In genomic region chr20:10669843-10670446, GRCh38 we compare ENCODE assay signal across 11 cellular contexts. TPM values are rescaled to one million over a fixed set of nuclear protein-coding genes. Genes with fewer than 3 reads are reported as not detected.
DNase-seq lines count a peak whose midpoint lies in the region; ATAC-seq, FAIRE-seq and TF ChIP-seq lines count a peak whose summit lies in the region.
"Had no signal": no experiment of that assay in that cellular context is flagged by ENCODE, and none has a peak within 500 bp of the region (broad histone marks: within the 10 kb centered on the region; RNA-seq: fewer than 3 reads in every experiment).

No MANE protein-coding gene starts in this region.

- H3K23ac ChIP-seq in H1 (ENCODE audit: insufficient read length), result no peak overlapping the region

- no peak for TF ChIP-seq EP300 in HepG2 (IDR thresholded peaks at IDR 0.05; ENCODE audit: low read depth in 2 of 2, low read length in 2 of 2)
- TF ChIP-seq EP300 in HepG2 (CRISPR knock-in tag; IDR thresholded peaks at IDR 0.05; ENCODE audit: borderline replicate concordance), result no peak
- no peak for TF ChIP-seq EP300 in H1 (IDR thresholded peaks at IDR 0.05; ENCODE audit: borderline replicate concordance in 1 of 2, low read depth in 2 of 2, low read length in 2 of 2)

- no peak overlapping the region for H2BK12ac ChIP-seq in H1 (ENCODE audit: low read depth, low read length)

- ATAC-seq in HepG2, result no peak
- ATAC-seq in right lobe of liver, result no peak
- no peak for ATAC-seq in aorta (ENCODE audit: low FRiP score)
- no peak for ATAC-seq in stimulated activated naive CD8-positive, alpha-beta T cell treated with anti-CD3 and anti-CD28 coated beads, Interleukin-15, amount 100 ng/mL, for 72 hours
- ATAC-seq: activated CD4-positive, CD25-positive, alpha-beta regulatory T cell treated with anti-CD3 and anti-CD28 coated beads, Interleukin-2, amount 50 U/mL, for 24 hours had no signal

- H3K9me3 ChIP-seq in HepG2 (ENCODE audit: low read length) (no peaks in the 10 kb centered on the region), right lobe of liver (no peaks in the 10 kb centered on the region), H1 (ENCODE audit: insufficient read depth in 2 of 2, low read depth in 1 of 2, low read length in 1 of 2) (no peaks in the 10 kb centered on the region; a peak in 1 of 4 replicates), aorta (ENCODE audit: control insufficient read depth, low read length) (no peaks in the 10 kb centered on the region)
- H3K9me3 ChIP-seq: Peyer's patch had no signal

- 51% methylated on average over 6 of the region's 6 CpGs for WGBS in HepG2 (ENCODE audit: low lambda C conversion rate)
- WGBS in right lobe of liver (ENCODE audit: insufficient coverage, low coverage, low lambda C conversion rate, missing lambda C conversion rate), result 53% methylated on average over 6 of the region's 6 CpGs
- 75% methylated on average over 6 of the region's 6 CpGs; no CpG with 5 or more reads in 1 of the 2 experiments for WGBS in H1 (ENCODE audit: extremely low coverage in 1 of 2, insufficient coverage in 1 of 2, insufficient read length in 1 of 2, insufficient replicate concordance in 2 of 2, low coverage in 1 of 2, low lambda C conversion rate in 2 of 2, missing lambda C conversion rate in 1 of 2), 2 experiments
- 3 to 6% methylated on average over 6 of the region's 6 CpGs for WGBS in aorta, 2 donors

- H3K27ac ChIP-seq in HepG2 (ENCODE audit: extremely low read length, insufficient read depth, low read length) (peak overlapping the region; percentile 89), right lobe of liver (no peak overlapping the region), H1 (ENCODE audit: low read depth, low read length) (no peak overlapping the region), aorta (ENCODE audit: low read depth in 1 of 2, low read length in 2 of 2) (peak overlapping the region in 1 of 2 donors; percentile 47)

- H3K4me1 ChIP-seq in HepG2 (ENCODE audit: insufficient read depth, low read length) (peaks cover 68% of the 10 kb centered on the region), right lobe of liver (no peaks in the 10 kb centered on the region), H1 (replicated peaks in 1 of 4; ENCODE audit: control insufficient read depth in 3 of 4, insufficient read depth in 4 of 4, low read length in 3 of 4) (peaks cover 12 to 33% (median 23%) of the 10 kb centered on the region in 4 experiments), aorta (ENCODE audit: control insufficient read depth in 1 of 2, insufficient read depth in 2 of 2, low read length in 2 of 2) (peaks cover 0 to 2% of the 10 kb centered on the region in 2 donors)

- H3K4me3 ChIP-seq in HepG2 (replicated peaks in 1 of 3; ENCODE audit: insufficient read depth in 1 of 3, low read depth in 2 of 3, low read length in 3 of 3), result peak overlapping the region; percentile 85 to 94 (median 91); a peak in 5 of 6 replicates
- no peak overlapping the region for H3K4me3 ChIP-seq in right lobe of liver
- H3K4me3 ChIP-seq in H1 (ENCODE audit: extremely low read depth in 1 of 4, insufficient read depth in 2 of 4, low read depth in 3 of 4, low read length in 4 of 4), result peak overlapping the region in 1 of 4 experiments; percentile 81; a peak in 2 of 8 replicates
- H3K4me3 ChIP-seq in aorta (ENCODE audit: low read length in 2 of 2), result peak overlapping the region; percentile 87 to 97

- peaks cover 7% of the 10 kb centered on the region for H3K36me3 Mint-ChIP-seq in neural crest cell (ENCODE audit: low read depth)
- H3K36me3 Mint-ChIP-seq in activated naive CD4-positive, alpha-beta T cell treated with anti-CD3 and anti-CD28 coated beads for 36 hours (ENCODE audit: low read depth), result no peaks in the 10 kb centered on the region

- H3K79me1 ChIP-seq in H1 (ENCODE audit: low read depth, low read length), result peaks cover 4% of the 10 kb centered on the region

- H2BK5ac ChIP-seq in H1 (ENCODE audit: low read depth, low read length), result no peak overlapping the region

- POLR2A ChIA-PET in HepG2 (lab: Yijun Ruan, JAX) (interaction anchor here (1.3 to 5.0 kb wide), 4 partner anchors 10 to 117 kb away, joined by 5 to 43 read pairs (median 10); no protein-coding TSS in a partner anchor), H1 (lab: Charles Lee; ENCODE audit: partially characterized antibody) (interaction anchor here (1.2 kb wide), 1 partner anchor 110 kb away, joined by 3 read pairs; no protein-coding TSS in a partner anchor)

- peak overlapping the region; percentile 88 for H3K4me3 Mint-ChIP-seq in neural crest cell
- no peak overlapping the region for H3K4me3 Mint-ChIP-seq in stimulated activated naive CD8-positive, alpha-beta T cell treated with anti-CD3 and anti-CD28 coated beads, Interleukin-15, amount 100 ng/mL, for 72 hours
- H3K4me3 Mint-ChIP-seq in activated naive CD4-positive, alpha-beta T cell treated with anti-CD3 and anti-CD28 coated beads for 36 hours, result no peak overlapping the region

- no peak overlapping the region for H3K14ac ChIP-seq in H1 (ENCODE audit: insufficient read length)

- H4K8ac ChIP-seq in H1 (ENCODE audit: extremely low read depth, insufficient read depth, low read length), result no peak overlapping the region

- H3K9ac ChIP-seq in HepG2 (ENCODE audit: insufficient read depth, low read depth, low read length) (peak overlapping the region; percentile 95), H1 (replicated peaks in 1 of 4; ENCODE audit: extremely low read depth in 1 of 4, low read depth in 3 of 4, low read length in 3 of 4) (no peak overlapping the region)

- H3K27me3 ChIP-seq in HepG2 (ENCODE audit: control insufficient read depth in 1 of 2, insufficient read depth in 2 of 2, low read length in 2 of 2) (no peaks in the 10 kb centered on the region; a peak in 1 of 5 replicates), right lobe of liver (no peaks in the 10 kb centered on the region), H1 (replicated peaks in 1 of 4; ENCODE audit: control insufficient read depth in 3 of 4, extremely low read depth in 1 of 4, insufficient read depth in 3 of 4, low read length in 3 of 4) (no peaks in the 10 kb centered on the region; a peak in 1 of 7 replicates), aorta (ENCODE audit: control insufficient read depth in 1 of 2, insufficient read depth in 2 of 2, low read length in 1 of 2) (no peaks in the 10 kb centered on the region)
- H3K27me3 ChIP-seq: Peyer's patch had no signal

- peaks cover 43% of the 10 kb centered on the region for H4K20me1 ChIP-seq in HepG2 (ENCODE audit: insufficient read depth, low read length)
- peaks cover 0 to 9% of the 10 kb centered on the region in 2 experiments for H4K20me1 ChIP-seq in H1 (replicated peaks in 1 of 2; ENCODE audit: control insufficient read depth in 1 of 2, insufficient read depth in 2 of 2, low read length in 2 of 2)

- no peak overlapping the region for H2BK120ac ChIP-seq in H1 (replicated peaks; ENCODE audit: low read depth, low read length)

- H3K27me3 Mint-ChIP-seq in neural crest cell (ENCODE audit: low read depth), result no peaks in the 10 kb centered on the region
- peaks cover 74% of the 10 kb centered on the region for H3K27me3 Mint-ChIP-seq in stimulated activated naive CD8-positive, alpha-beta T cell treated with anti-CD3 and anti-CD28 coated beads, Interleukin-15, amount 100 ng/mL, for 72 hours
- peaks cover 39% of the 10 kb centered on the region for H3K27me3 Mint-ChIP-seq in activated naive CD4-positive, alpha-beta T cell treated with anti-CD3 and anti-CD28 coated beads for 36 hours (ENCODE audit: low read depth)

- H3K4me1 Mint-ChIP-seq in neural crest cell, result peaks cover 69% of the 10 kb centered on the region
- peaks cover 37% of the 10 kb centered on the region for H3K4me1 Mint-ChIP-seq in stimulated activated naive CD8-positive, alpha-beta T cell treated with anti-CD3 and anti-CD28 coated beads, Interleukin-15, amount 100 ng/mL, for 72 hours
- peaks cover 17% of the 10 kb centered on the region for H3K4me1 Mint-ChIP-seq in activated naive CD4-positive, alpha-beta T cell treated with anti-CD3 and anti-CD28 coated beads for 36 hours (ENCODE audit: low read depth)

- no peak overlapping the region for H2BK15ac ChIP-seq in H1 (ENCODE audit: low read length)

- peaks cover 88% of the 10 kb centered on the region for H3K79me2 ChIP-seq in HepG2 (ENCODE audit: insufficient read depth, low read length)
- peaks cover 13 to 77% of the 10 kb centered on the region in 2 experiments for H3K79me2 ChIP-seq in H1 (ENCODE audit: control insufficient read depth in 1 of 2, insufficient read depth in 2 of 2, low read length in 2 of 2)

- intact Hi-C loops in HepG2 (cut with micrococcal nuclease; ENCODE audit: unreplicated experiment) (loop anchor here (2.0 to 10.0 kb wide), 7 partner anchors 65 to 875 kb away; no protein-coding TSS in a partner anchor), right lobe of liver (cut with DNase I) (no loop called here), aorta (cut with DNase I) (loop anchor here (5.0 to 10.0 kb wide), 7 partner anchors 33 to 875 kb away; no protein-coding TSS in a partner anchor)
- intact Hi-C loops in activated naive CD4-positive, alpha-beta T cell treated with anti-CD3 and anti-CD28 coated beads for 36 hours (cut with micrococcal nuclease), result loop anchor here (5.0 to 10.0 kb wide), 6 partner anchors 168 to 1222 kb away; partner anchors contain the start of gene ANKEF1

- H3K23me2 ChIP-seq in H1 (ENCODE audit: low read depth, low read length), result peaks cover 16% of the 10 kb centered on the region

- no peak overlapping the region for H4K5ac ChIP-seq in H1 (ENCODE audit: insufficient read length, low read depth, low read length)

- TF ChIP-seq POLR2A in HepG2 (IDR thresholded peaks at IDR 0.05; ENCODE audit: insufficient read depth in 1 of 2, low read depth in 2 of 2, low read length in 2 of 2) (no peak), right lobe of liver (IDR thresholded peaks at IDR 0.05) (no peak), H1 (IDR thresholded peaks at IDR 0.05; ENCODE audit: control extremely low read depth in 1 of 2, low read depth in 2 of 2, low read length in 2 of 2) (no peak), GM12891 (IDR thresholded peaks at IDR 0.05; ENCODE audit: low read depth, low read length) (no peak)

- H3K4ac ChIP-seq in H1 (replicated peaks; ENCODE audit: insufficient read length, low read depth, low read length), result no peak overlapping the region

- in situ Hi-C loops in HepG2 (cut with HindIII; ENCODE audit: extremely low pct_ligation_motif_present, low pct_unique_long_range_greater_than_20kb), result loop anchor here (5.0 kb wide), 3 partner anchors 537 to 872 kb away; no protein-coding TSS in a partner anchor

- TF ChIP-seq CTCF in HepG2 (CRISPR knock-in tag; IDR thresholded peaks at IDR 0.05) (no peak), right lobe of liver (IDR thresholded peaks at IDR 0.05) (no peak), H1 (IDR thresholded peaks at IDR 0.05; ENCODE audit: control extremely low read depth in 1 of 3, insufficient read depth in 1 of 3, low read depth in 1 of 3, low read length in 3 of 3) (no peak), neural crest cell (conservative IDR thresholded peaks at IDR 0.05) (no peak)

- FAIRE-seq in HepG2 (lab: Jason Lieb, UNC) (no peak), H1 (lab: Jason Lieb, UNC) (no peak), GM12891 (lab: Jason Lieb, UNC) (no peak)

- CTCF ChIA-PET in HepG2 (lab: Yijun Ruan, JAX; ENCODE audit: low intra/inter-chr PET ratio, low total read pairs), result no interaction called here
- CTCF ChIA-PET in H1 (lab: Charles Lee; ENCODE audit: partially characterized antibody), result interaction anchor here (0.7 to 3.3 kb wide), 3 partner anchors 10 to 20 kb away, joined by 3 to 14 read pairs (median 13); no protein-coding TSS in a partner anchor
- CTCF ChIA-PET in activated naive CD4-positive, alpha-beta T cell treated with anti-CD3 and anti-CD28 coated beads for 36 hours (lab: Charles Lee), result no interaction called here

- peak overlapping the region; percentile 96 for H3K4me2 ChIP-seq in HepG2 (ENCODE audit: low read depth, low read length)
- H3K4me2 ChIP-seq in H1 (ENCODE audit: insufficient read depth in 1 of 2, low read depth in 2 of 2, low read length in 2 of 2), result peak overlapping the region; percentile 64 to 82; a peak in 3 of 4 replicates

- no peak overlapping the region for H3K56ac ChIP-seq in H1 (replicated peaks; ENCODE audit: insufficient read length, low read depth, low read length)

- no TSS peak for BruUV-seq in HepG2 (replicated peaks; lab: Mats Ljungman, UMichigan)

- no peak for TF ChIP-seq RAD21 in HepG2 (CRISPR knock-in tag; IDR thresholded peaks at IDR 0.05)
- no peak for TF ChIP-seq RAD21 in H1 (IDR thresholded peaks at IDR 0.05 in 1 of 2, conservative IDR thresholded peaks at IDR 0.05 in 1 of 2; ENCODE audit: low read depth in 2 of 2, low read length in 2 of 2)

- no peak overlapping the region for H4K91ac ChIP-seq in H1 (replicated peaks; ENCODE audit: insufficient read length, low read length)

- H2AFZ ChIP-seq in HepG2 (ENCODE audit: low read length) (no peak overlapping the region), H1 (ENCODE audit: low read length) (no peak overlapping the region)

- no peak overlapping the region for H2BK20ac ChIP-seq in H1 (ENCODE audit: low read length)

- DNase-seq in HepG2 (ENCODE audit: low spot score), result no peak
- no peak for DNase-seq in right lobe of liver
- DNase-seq in H1 (ENCODE audit: low read depth in 1 of 2, low spot score in 2 of 2), result no peak
- no peak for DNase-seq in neural crest cell (ENCODE audit: low read depth, low spot score)
- no peak for DNase-seq in aorta
- DNase-seq in stimulated activated naive CD8-positive, alpha-beta T cell treated with anti-CD3 and anti-CD28 coated beads, Interleukin-15, amount 100 ng/mL, for 72 hours, result no peak
- no peak for DNase-seq in activated naive CD4-positive, alpha-beta T cell treated with anti-CD3 and anti-CD28 coated beads for 36 hours
- no peak for DNase-seq in GM12891 (ENCODE audit: insufficient read length, low spot score)
- DNase-seq: NCI-H1105, Peyer's patch had no signal

- H3K36me3 ChIP-seq in HepG2 (replicated peaks in 1 of 2; ENCODE audit: control insufficient read depth in 1 of 2, insufficient read depth in 2 of 2, low read length in 2 of 2) (peaks cover 20 to 32% of the 10 kb centered on the region in 2 experiments), right lobe of liver (no peaks in the 10 kb centered on the region), H1 (ENCODE audit: control insufficient read depth in 2 of 4, insufficient read depth in 4 of 4, low read length in 3 of 4) (peaks cover 0 to 24% (median 5%) of the 10 kb centered on the region in 4 experiments; a peak in 3 of 8 replicates), aorta (ENCODE audit: control insufficient read depth in 1 of 2, insufficient read depth in 2 of 2, low read length in 1 of 2) (no peaks in the 10 kb centered on the region)

- H3K27ac Mint-ChIP-seq in neural crest cell (ENCODE audit: unreplicated experiment), result no peak overlapping the region
- no peak overlapping the region for H3K27ac Mint-ChIP-seq in stimulated activated naive CD8-positive, alpha-beta T cell treated with anti-CD3 and anti-CD28 coated beads, Interleukin-15, amount 100 ng/mL, for 72 hours
- no peak overlapping the region for H3K27ac Mint-ChIP-seq in activated naive CD4-positive, alpha-beta T cell treated with anti-CD3 and anti-CD28 coated beads for 36 hours

- H3K18ac ChIP-seq in H1 (ENCODE audit: extremely low read depth, low read length), result no peak overlapping the region

- no peak overlapping the region for H2AK5ac ChIP-seq in H1 (ENCODE audit: low read depth, low read length)

- H3K9me3 Mint-ChIP-seq in neural crest cell, result no peaks in the 10 kb centered on the region
- H3K9me3 Mint-ChIP-seq in stimulated activated naive CD8-positive, alpha-beta T cell treated with anti-CD3 and anti-CD28 coated beads, Interleukin-15, amount 100 ng/mL, for 72 hours, result no peaks in the 10 kb centered on the region
- H3K9me3 Mint-ChIP-seq in activated naive CD4-positive, alpha-beta T cell treated with anti-CD3 and anti-CD28 coated beads for 36 hours, result no peaks in the 10 kb centered on the region

RNA-seq across cellular contexts. Expression of gene JAG1, which starts 3.9 kb away (rescaled TPM):
- total RNA-seq in HepG2 (2016; rRNA removed; fragmentation: Illumina TruSeq; extraction: Trizol) (18.1 and 56.3 TPM in 2 replicates), right lobe of liver (1 to 10 TPM; 3.1 to 8.5 (median 6.7) TPM), neural crest cell (67.7 and 70.3 TPM in 2 replicates), aorta (100 to 1,000 TPM; 133 to 226 TPM)
- 30.6 and 34.3 TPM in 2 replicates for total RNA-seq in HepG2 (2016; cell fraction: cytosol; rRNA removed; fragmentation: Illumina TruSeq; extraction: Trizol; ENCODE audit: low read depth)
- 15.5 and 55.3 TPM in 2 replicates for total RNA-seq in HepG2 (2016; cell fraction: insoluble cytoplasmic fraction; rRNA removed; fragmentation: Illumina TruSeq; extraction: Trizol)
- total RNA-seq in HepG2 (2016; cell fraction: membrane; rRNA removed; fragmentation: Illumina TruSeq; extraction: Trizol), result 13.4 and 15.1 TPM in 2 replicates
- 102 and 121 TPM in 2 replicates for total RNA-seq in HepG2 (2016; cell fraction: nucleus; rRNA removed; fragmentation: Illumina TruSeq; extraction: Trizol)
- polyA plus RNA-seq in HepG2 (2011; rRNA removed) (43.0 and 47.1 TPM in 2 replicates), H1 (2011; rRNA removed) (13.5 and 19.7 TPM in 2 replicates), aorta (100 to 1,000 TPM in 1 of 2 donors, 10 to 100 TPM in 1; 22.4 to 166 TPM)
- 33.0 and 33.7 TPM in 2 replicates for polyA plus RNA-seq in HepG2 (2011; cell fraction: cytosol; rRNA removed)
- polyA plus RNA-seq in HepG2 (2011; cell fraction: nucleus; rRNA removed), result 120 and 155 TPM in 2 replicates
- polyA plus RNA-seq in HepG2 (2012), result 35.8 and 54.0 TPM in 2 replicates
- 0.86 and 1.3 TPM in 2 replicates for polyA plus RNA-seq in HepG2 (2016; cell fraction: cytosol; fragmentation: Illumina TruSeq; extraction: Trizol; ENCODE audit: low read depth)
- 9.4 and 10.2 TPM in 2 replicates for polyA plus RNA-seq in HepG2 (2016; cell fraction: insoluble cytoplasmic fraction; fragmentation: Illumina TruSeq; extraction: Trizol; ENCODE audit: low read depth)
- polyA plus RNA-seq in HepG2 (2016; cell fraction: membrane; fragmentation: Illumina TruSeq; extraction: Trizol; ENCODE audit: low read depth), result 2.2 and 3.0 TPM in 2 replicates
- polyA plus RNA-seq in HepG2 (2016; cell fraction: nucleus; fragmentation: Illumina TruSeq; extraction: Trizol; ENCODE audit: insufficient read depth, low read depth), result 112 and 122 TPM in 2 replicates
- 8.0 and 192 TPM in 2 replicates for polyA minus RNA-seq in HepG2 (2011; rRNA and poly(A)+ RNA removed; ENCODE audit: low replicate concordance)
- 103 and 108 TPM in 2 replicates for polyA minus RNA-seq in HepG2 (2011; cell fraction: cytosol; rRNA and poly(A)+ RNA removed)
- polyA minus RNA-seq in HepG2 (2011; cell fraction: nucleus; rRNA and poly(A)+ RNA removed), result 248 and 302 TPM in 2 replicates
- 27.3 and 29.1 TPM in 2 replicates for total RNA-seq in H1 (2021; fragmentation: NEBNext Ultra II Directional; extraction: Animal tissue kit (Norgen Biotek cat#: 25700))
- 18.4 TPM for polyA plus RNA-seq in H1 (2011; cell fraction: cytosol; rRNA removed)
- polyA plus RNA-seq in H1 (2011; cell fraction: nucleus; rRNA removed), result 65.7 TPM
- polyA plus RNA-seq in H1 (2012, experiment 1 of 2), result 19.6 to 22.8 TPM (median 21.2 TPM) in 4 replicates
- polyA plus RNA-seq in H1 (2012, experiment 2 of 2), result 6.3 TPM
- 18.1 TPM for polyA plus RNA-seq in H1 (2013, experiment 1 of 2)
- polyA plus RNA-seq in H1 (2013, experiment 2 of 2), result 15.5 TPM
- 83.6 and 86.3 TPM in 2 replicates for polyA minus RNA-seq in H1 (2011; rRNA and poly(A)+ RNA removed)
- polyA minus RNA-seq in H1 (2011; cell fraction: cytosol; rRNA and poly(A)+ RNA removed), result 65.6 TPM
- polyA minus RNA-seq in H1 (2011; cell fraction: nucleus; rRNA and poly(A)+ RNA removed), result 76.8 TPM
- total RNA-seq in activated naive CD4-positive, alpha-beta T cell treated with anti-CD3 and anti-CD28 coated beads for 36 hours, result under 1 TPM; 0.25 to 0.41 TPM
- 3.3 TPM for polyA plus RNA-seq in GM12891 (2012; ENCODE audit: low read depth, missing spikeins)

Comparison
In these comparisons a context has a peak if more than half of its experiments do, and no peak if none do; other contexts are left out.
1. H3K4me3 ChIP-seq: peak in HepG2 (3 of 3) and aorta (2 of 2); none in right lobe of liver (0 of 3).
2. intact Hi-C loops: an anchor here in HepG2 (2.0 to 10.0 kb wide), aorta (5.0 to 10.0 kb wide) and activated naive CD4-positive, alpha-beta T cell treated with anti-CD3 and anti-CD28 coated beads for 36 hours (5.0 to 10.0 kb wide); none called in right lobe of liver.
3. Of the 41 proteins assayed by ChIP-seq in both HepG2 and H1: peak only in HepG2: MAFK; only in H1: none; in both: none; in neither: 40.